1 cellular context compared by ENCODE assay signal in the genomic region with DNA sequence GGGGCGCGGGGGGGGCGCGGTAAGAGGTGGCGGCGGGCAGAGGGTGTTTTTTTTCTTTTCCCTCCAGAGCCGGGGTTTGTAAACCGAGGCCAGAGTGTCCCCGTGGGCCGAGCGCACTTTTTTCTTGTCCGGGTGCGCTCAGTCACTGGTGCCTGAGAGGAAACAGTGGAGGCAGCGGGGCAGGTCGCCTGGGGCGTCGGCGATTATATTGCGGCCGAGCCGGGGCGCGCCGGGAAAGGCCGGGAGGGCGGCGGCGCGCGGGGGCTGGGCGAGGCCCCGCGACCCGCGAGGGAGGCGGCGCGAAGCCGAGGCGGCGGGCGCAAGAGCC.
TF ChIP-seq lines count a peak whose summit lies in the region.

No MANE protein-coding gene starts in this region.

TF ChIP-seq in SK-N-SH treated with all-trans-retinoic acid at 6 μM for 48 hours, 23 proteins besides CTCF, POLR2A, EP300 and RAD21 (continued from another document):
- TF ChIP-seq GLIS3 (CRISPR knock-in tag; IDR thresholded peaks at IDR 0.05) (no peak), RARB (CRISPR knock-in tag; IDR thresholded peaks at IDR 0.05) (no peak)
